ENCODE assay signal across 7 cellular contexts in the genomic region with DNA sequence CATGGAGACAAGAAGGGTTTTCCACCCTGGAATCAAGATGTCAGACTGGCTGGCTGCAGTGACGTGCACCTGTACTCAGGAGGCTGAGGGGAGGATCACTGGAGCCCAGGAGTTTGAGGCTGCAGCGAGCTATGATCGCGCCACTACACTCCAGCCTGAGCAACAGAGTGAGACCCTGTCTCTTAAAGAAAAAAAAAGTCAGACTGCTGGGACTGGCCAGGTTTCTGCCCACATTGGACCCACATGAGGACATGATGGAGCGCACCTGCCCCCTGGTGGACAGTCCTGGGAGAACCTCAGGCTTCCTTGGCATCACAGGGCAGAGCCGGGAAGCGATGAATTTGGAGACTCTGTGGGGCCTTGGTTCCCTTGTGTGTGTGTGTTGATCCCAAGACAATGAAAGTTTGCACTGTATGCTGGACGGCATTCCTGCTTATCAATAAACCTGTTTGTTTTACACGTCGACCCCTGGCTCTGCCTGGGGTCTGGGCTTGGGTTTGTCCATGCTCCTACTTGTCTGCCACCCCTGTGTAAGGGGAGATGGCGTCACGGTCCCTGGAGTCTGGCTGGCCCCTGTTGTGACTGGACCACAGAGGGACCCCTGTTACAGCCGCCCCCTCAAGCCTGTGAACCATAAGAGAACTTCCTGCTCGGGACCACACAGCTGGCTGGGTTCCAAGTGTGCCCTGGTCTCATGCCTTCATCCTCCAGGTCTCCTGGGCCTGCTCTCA. TPM values are rescaled to one million over a fixed set of nuclear protein-coding genes. Genes with fewer than 3 reads are reported as not detected.
A peak's percentile ranks its signal among the peaks of the same experiment; 100 is the strongest.
DNase-seq lines count a peak whose midpoint lies in the region; TF ChIP-seq lines count a peak whose summit lies in the region.

No MANE protein-coding gene starts in this region.

- peaks cover 2% of the 10 kb centered on the region for H3K27me3 Mint-ChIP-seq in activated T-helper 2 cell treated with anti-CD3 and anti-CD28 coated beads, Interferon-gamma antibody, Interleukin-2, Interleukin-4, amounts not matched to agents 10 μg/mL and 5 μg/mL and 100 μg/mL, durations not matched to agents 14 hours and 24 hours and 36 hours (ENCODE audit: low read depth)

- H3K79me2 ChIP-seq in KMS-11 (ENCODE audit: insufficient read depth, low read depth) = no peaks in the 10 kb centered on the region

- H3K9ac ChIP-seq in KMS-11 = no peak overlapping the region

- H3K4me3 Mint-ChIP-seq in activated T-helper 2 cell treated with anti-CD3 and anti-CD28 coated beads, Interferon-gamma antibody, Interleukin-2, Interleukin-4, amounts not matched to agents 10 μg/mL and 5 μg/mL and 100 μg/mL, durations not matched to agents 14 hours and 24 hours and 36 hours (ENCODE audit: low read depth) = no peak overlapping the region

- no peaks in the 10 kb centered on the region for H3K9me3 Mint-ChIP-seq in activated T-helper 2 cell treated with anti-CD3 and anti-CD28 coated beads, Interferon-gamma antibody, Interleukin-2, Interleukin-4, amounts not matched to agents 10 μg/mL and 5 μg/mL and 100 μg/mL, durations not matched to agents 14 hours and 24 hours and 36 hours

- no peak overlapping the region for H2AFZ ChIP-seq in KMS-11 (ENCODE audit: low read depth)

- peaks cover 2% of the 10 kb centered on the region; the same call in 1 of the 2 replicates for H3K27me3 ChIP-seq in KMS-11 (ENCODE audit: insufficient read depth, low read depth)

- peak overlapping the region; percentile 41; the same call in 1 of the 2 replicates for H3K4me2 ChIP-seq in KMS-11

- DNase-seq in SHP77 (lab: John Stamatoyannopoulos, UW) = peak; percentile 47 to 61
- peak; percentile 71 for DNase-seq in activated T-helper 2 cell treated with anti-CD3 and anti-CD28 coated beads, Interferon-gamma antibody, Interleukin-2, Interleukin-4, amounts not matched to agents 10 μg/mL and 5 μg/mL and 100 μg/mL, durations not matched to agents 14 hours and 24 hours and 36 hours (ENCODE audit: low spot score)
- peak; percentile 84 for DNase-seq in fibroblast of the aortic adventitia (ENCODE audit: low read depth)
- peak; percentile 23 for DNase-seq in non-pigmented ciliary epithelial cell (ENCODE audit: low read depth)
- DNase-seq in substantia nigra (lab: John Stamatoyannopoulos, UW) = peak in 48 of 49 donors; percentile 12 to 87 (median 68)

- peak overlapping the region; percentile 37 for H3K27ac Mint-ChIP-seq in activated T-helper 2 cell treated with anti-CD3 and anti-CD28 coated beads, Interferon-gamma antibody, Interleukin-2, Interleukin-4, amounts not matched to agents 10 μg/mL and 5 μg/mL and 100 μg/mL, durations not matched to agents 14 hours and 24 hours and 36 hours

- intact Hi-C loops in activated T-helper 2 cell treated with anti-CD3 and anti-CD28 coated beads, Interferon-gamma antibody, Interleukin-2, Interleukin-4, amounts not matched to agents 10 μg/mL and 5 μg/mL and 100 μg/mL, durations not matched to agents 14 hours and 24 hours and 36 hours (cut with micrococcal nuclease) = loop anchor here (1.0 kb wide), 1 partner anchor 85 kb away; no protein-coding TSS in a partner anchor

- TF ChIP-seq CTCF in GM12875 (IDR thresholded peaks at IDR 0.05; ENCODE audit: borderline replicate concordance, insufficient read depth, low read depth, low read length) = peak; percentile 91
- TF ChIP-seq CTCF in KMS-11 (conservative IDR thresholded peaks at IDR 0.05; ENCODE audit: low read depth, low read length) = peak; percentile 92
- peak; percentile 86 for TF ChIP-seq CTCF in fibroblast of the aortic adventitia (IDR thresholded peaks at IDR 0.05; ENCODE audit: insufficient read depth, low read length)

- no peak overlapping the region for H3K27ac ChIP-seq in KMS-11
- H3K27ac ChIP-seq in substantia nigra (ENCODE audit: low read depth, low read length, poor library complexity, severe bottlenecking) = no peak overlapping the region

- H3K36me3 ChIP-seq in KMS-11 (ENCODE audit: insufficient read depth) = no peaks in the 10 kb centered on the region

- H4K20me1 ChIP-seq in KMS-11 (ENCODE audit: insufficient read depth) = no peaks in the 10 kb centered on the region

- peaks cover 29% of the 10 kb centered on the region for H3K4me1 Mint-ChIP-seq in activated T-helper 2 cell treated with anti-CD3 and anti-CD28 coated beads, Interferon-gamma antibody, Interleukin-2, Interleukin-4, amounts not matched to agents 10 μg/mL and 5 μg/mL and 100 μg/mL, durations not matched to agents 14 hours and 24 hours and 36 hours (ENCODE audit: low read depth)

- no peak overlapping the region for H3K4me3 ChIP-seq in GM12875 (ENCODE audit: low read depth, low read length)
- H3K4me3 ChIP-seq in KMS-11 (IDR thresholded peaks at IDR 0.05; ENCODE audit: insufficient read depth, low read depth, low read length) = no peak overlapping the region
- H3K4me3 ChIP-seq in fibroblast of the aortic adventitia (ENCODE audit: low read depth, low read length) = no peak overlapping the region

- H3K4me1 ChIP-seq in KMS-11 (ENCODE audit: low read depth, poor library complexity, severe bottlenecking) = peaks cover 36% of the 10 kb centered on the region

- H3K36me3 Mint-ChIP-seq in activated T-helper 2 cell treated with anti-CD3 and anti-CD28 coated beads, Interferon-gamma antibody, Interleukin-2, Interleukin-4, amounts not matched to agents 10 μg/mL and 5 μg/mL and 100 μg/mL, durations not matched to agents 14 hours and 24 hours and 36 hours (ENCODE audit: low read depth) = peaks cover 43% of the 10 kb centered on the region

RNA-seq across cellular contexts. Expression of a gene that starts 20.9 kb away (rescaled TPM):
- 28.6 and 32.1 TPM in 2 replicates for total RNA-seq in activated T-helper 2 cell treated with anti-CD3 and anti-CD28 coated beads, Interferon-gamma antibody, Interleukin-2, Interleukin-4, amounts not matched to agents 10 μg/mL and 5 μg/mL and 100 μg/mL, durations not matched to agents 14 hours and 24 hours and 36 hours
- 32.5 and 37.5 TPM in 2 replicates for total RNA-seq in fibroblast of the aortic adventitia (ENCODE audit: low replicate concordance)

RNA-seq across cellular contexts. Expression of a gene that starts 42.1 kb away (rescaled TPM):
- total RNA-seq in activated T-helper 2 cell treated with anti-CD3 and anti-CD28 coated beads, Interferon-gamma antibody, Interleukin-2, Interleukin-4, amounts not matched to agents 10 μg/mL and 5 μg/mL and 100 μg/mL, durations not matched to agents 14 hours and 24 hours and 36 hours = 150 and 153 TPM in 2 replicates
- total RNA-seq in fibroblast of the aortic adventitia (ENCODE audit: low replicate concordance) = 7.3 and 10.7 TPM in 2 replicates

Comparison
In these comparisons a context has a peak if more than half of its experiments do, and no peak if none do; other contexts are left out.
1. DNase-seq: peak in every context shown above with its lines; median percentile 84 in fibroblast of the aortic adventitia; 71 in activated T-helper 2 cell treated with anti-CD3 and anti-CD28 coated beads, Interferon-gamma antibody, Interleukin-2, Interleukin-4, amounts not matched to agents 10 μg/mL and 5 μg/mL and 100 μg/mL, durations not matched to agents 14 hours and 24 hours and 36 hours; 68 in substantia nigra; 54 in SHP77; 23 in non-pigmented ciliary epithelial cell.
2. RNA of a gene that starts 42.1 kb away (total RNA-seq): 150 to 153 TPM in activated T-helper 2 cell treated with anti-CD3 and anti-CD28 coated beads, Interferon-gamma antibody, Interleukin-2, Interleukin-4, amounts not matched to agents 10 μg/mL and 5 μg/mL and 100 μg/mL, durations not matched to agents 14 hours and 24 hours and 36 hours; 7.3 to 10.7 TPM in fibroblast of the aortic adventitia; every median in the first group is over 10 times any median in the second.
3. Peak in every context shown above with its lines, with median percentiles within 50 percentile points of each other: CTCF ChIP-seq.